ENCODE assay signal across 29 cellular contexts in the genomic region with DNA sequence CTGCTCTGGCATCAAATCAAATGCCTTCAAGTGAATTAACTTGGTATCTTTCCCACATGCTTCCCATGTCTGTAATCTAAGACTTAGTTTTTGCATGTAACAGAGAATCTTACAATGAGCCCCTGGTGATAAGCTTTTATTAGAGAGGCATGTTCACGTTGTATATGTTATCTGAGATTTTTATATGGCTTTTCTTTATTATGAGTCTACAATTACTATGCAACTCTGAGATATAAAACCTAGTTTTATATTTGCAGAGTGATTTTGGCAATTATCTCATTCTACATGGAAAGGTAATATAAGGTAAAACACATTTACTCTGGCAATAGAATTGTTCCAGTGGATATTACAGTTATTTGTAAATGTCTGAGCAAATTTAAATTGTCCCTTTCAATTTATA.
"Had no signal": no experiment of that assay in that cellular context is flagged by ENCODE, and none has a peak within 500 bp of the region (broad histone marks: within the 10 kb centered on the region; RNA-seq: fewer than 3 reads in every experiment).

No MANE protein-coding gene starts in this region.

- H3K4me3 Mint-ChIP-seq: activated CD4-positive, alpha-beta memory T cell treated with anti-CD3 and anti-CD28 coated beads for 36 hours; activated CD4-positive, alpha-beta T cell treated with anti-CD3 and anti-CD28 coated beads, Interleukin-2, amount 10 ng/mL, durations not matched to agents 7 days and 5 days; activated naive CD4-positive, alpha-beta T cell treated with anti-CD3 and anti-CD28 coated beads for 36 hours; activated naive CD8-positive, alpha-beta T cell; activated T-helper 17 cell treated with anti-CD3 and anti-CD28 coated beads, Interleukin-2, amount 50 U/mL, for 72 hours; brain; central memory CD8-positive, alpha-beta T cell; T-cell had no signal

- DNase-seq: activated CD4-positive, alpha-beta memory T cell treated with anti-CD3 and anti-CD28 coated beads for 36 hours; activated CD4-positive, alpha-beta T cell treated with anti-CD3 and anti-CD28 coated beads, Interleukin-2, amount 10 ng/mL, durations not matched to agents 7 days and 5 days; activated CD4-positive, CD25-positive, alpha-beta regulatory T cell; activated CD8-positive, alpha-beta memory T cell treated with anti-CD3 and anti-CD28 coated beads for 24 hours; activated gamma-delta T cell; activated naive CD4-positive, alpha-beta T cell treated with anti-CD3 and anti-CD28 coated beads for 36 hours; activated T-cell treated with anti-CD3 and anti-CD28 coated beads, Interleukin-2, amount 50 U/mL, for 48 hours; amygdala; cortex of kidney; Karpas-422; NCI-H1105 treated with DMSO at 0.1 percent for 48 hours; NCI-H187; NCI-H510A treated with DMSO at 0.1 percent for 48 hours; NCI-H774; NK-92 treated with Interleukin-12 subunit alpha and Interleukin-12 subunit beta, amount 100 ng/mL, for 24 hours; OCI-M1; RPMI8226; T-cell; T-helper 2 cell; T1000 had no signal

- H3K4me1 Mint-ChIP-seq: activated CD4-positive, alpha-beta T cell treated with anti-CD3 and anti-CD28 coated beads, Interleukin-2, amount 10 ng/mL, durations not matched to agents 7 days and 5 days; activated T-helper 17 cell treated with anti-CD3 and anti-CD28 coated beads, Interleukin-2, amount 50 U/mL, for 72 hours; brain; central memory CD8-positive, alpha-beta T cell; T-cell had no signal

- H3K27ac Mint-ChIP-seq: activated CD4-positive, alpha-beta memory T cell treated with anti-CD3 and anti-CD28 coated beads for 36 hours; activated CD4-positive, alpha-beta T cell treated with anti-CD3 and anti-CD28 coated beads, Interleukin-2, amount 10 ng/mL, durations not matched to agents 7 days and 5 days; activated naive CD4-positive, alpha-beta T cell treated with anti-CD3 and anti-CD28 coated beads for 36 hours; activated naive CD8-positive, alpha-beta T cell; activated T-helper 17 cell treated with anti-CD3 and anti-CD28 coated beads, Interleukin-2, amount 50 U/mL, for 72 hours; brain; T-cell had no signal

- H3K9me3 Mint-ChIP-seq: activated CD4-positive, alpha-beta T cell treated with anti-CD3 and anti-CD28 coated beads, Interleukin-2, amount 10 ng/mL, durations not matched to agents 7 days and 5 days; brain had no signal

- FAIRE-seq: astrocyte, K562, TTC549 had no signal

- H3K36me3 Mint-ChIP-seq: activated CD4-positive, alpha-beta memory T cell treated with anti-CD3 and anti-CD28 coated beads for 36 hours; activated naive CD8-positive, alpha-beta T cell; brain; T-cell had no signal

- ATAC-seq: activated T-helper 17 cell treated with anti-CD3 and anti-CD28 coated beads, Interleukin-2, amount 50 U/mL, for 72 hours; K562; Panc1; Right ventricle myocardium inferior; T-cell had no signal
